In genomic region chr9:121499177-121499426, GRCh38 we compare ENCODE assay signal across 9 cellular contexts. TPM values are rescaled to one million over a fixed set of nuclear protein-coding genes. Genes with fewer than 3 reads are reported as not detected.
DNase-seq lines count a peak whose midpoint lies in the region; ATAC-seq, FAIRE-seq and TF ChIP-seq lines count a peak whose summit lies in the region.
"Had no signal": no experiment of that assay in that cellular context is flagged by ENCODE, and none has a peak within 500 bp of the region (broad histone marks: within the 10 kb centered on the region; RNA-seq: fewer than 3 reads in every experiment).

No MANE protein-coding gene starts in this region.

- H3K79me2 ChIP-seq in KMS-11 (ENCODE audit: insufficient read depth, low read depth), result no peaks in the 10 kb centered on the region

- POLR2A ChIA-PET in A549 (lab: Yijun Ruan, JAX), result no interaction called here
- POLR2A ChIA-PET in naive thymus-derived CD8-positive, alpha-beta T cell (lab: Charles Lee), result no interaction called here

- H4K20me1 ChIP-seq in KMS-11 (ENCODE audit: insufficient read depth), result no peaks in the 10 kb centered on the region

- H3K27me3 Mint-ChIP-seq in naive thymus-derived CD8-positive, alpha-beta T cell, result peaks cover 39 to 74% (median 53%) of the 10 kb centered on the region in 5 donors

- H2AFZ ChIP-seq in KMS-11 (ENCODE audit: low read depth), result peak overlapping the region; percentile 39

- no peak for DNase-seq in A549 (ENCODE audit: low read depth in 1 of 2, low spot score in 1 of 2)
- no peak for DNase-seq in dorsolateral prefrontal cortex
- no peak for DNase-seq in naive thymus-derived CD8-positive, alpha-beta T cell
- no peak for DNase-seq in NCI-H146 treated with DMSO at 0.1 percent for 48 hours (lab: John Stamatoyannopoulos, UW; ENCODE audit: unreplicated experiment)
- DNase-seq in OCI-M1 (lab: John Stamatoyannopoulos, UW), result no peak
- DNase-seq: activated CD4-positive, alpha-beta T cell treated with anti-CD3 and anti-CD28 coated beads for 4 hours had no signal

- peaks cover 8% of the 10 kb centered on the region for H3K9me3 ChIP-seq in A549

- intact Hi-C loops in dorsolateral prefrontal cortex (cut with DNase I), result no loop called here

- H3K36me3 ChIP-seq in KMS-11 (ENCODE audit: insufficient read depth), result no peaks in the 10 kb centered on the region

- peak overlapping the region; percentile 37 to 70; a peak in 5 of 6 replicates for H3K27ac ChIP-seq in A549
- no peak overlapping the region for H3K27ac ChIP-seq in KMS-11
- peak overlapping the region in 55 of 59 donors; percentile 13 to 88 (median 78) for H3K27ac ChIP-seq in dorsolateral prefrontal cortex

- FAIRE-seq in A549 (lab: Jason Lieb, UNC), result no peak

- H3K4me1 Mint-ChIP-seq in naive thymus-derived CD8-positive, alpha-beta T cell, result peaks cover 12 to 34% (median 23%) of the 10 kb centered on the region in 4 donors

- peak overlapping the region; percentile 66 to 84 (median 78) for H3K4me3 Mint-ChIP-seq in naive thymus-derived CD8-positive, alpha-beta T cell

- H3K27me3 ChIP-seq in KMS-11 (ENCODE audit: insufficient read depth, low read depth) (peaks cover 19% of the 10 kb centered on the region), dorsolateral prefrontal cortex (peaks cover 0 to 32% (median 0%) of the 10 kb centered on the region in 45 donors)

- WGBS in A549 (ENCODE audit: missing lambda C conversion rate), result 19% methylated on average over 8 of the region's 8 CpGs

- H3K9me3 Mint-ChIP-seq in naive thymus-derived CD8-positive, alpha-beta T cell, result peaks cover 0 to 10% (median 7%) of the 10 kb centered on the region in 9 donors

- no peak for TF ChIP-seq RAD21 in A549 (conservative IDR thresholded peaks at IDR 0.05 in 1 of 2, IDR thresholded peaks at IDR 0.05 in 1 of 2)

- CTCF ChIA-PET in A549 (lab: Yijun Ruan, JAX), result interaction anchor here (0.5 to 2.8 kb wide), 6 partner anchors 9 to 715 kb away, joined by 3 to 9 read pairs (median 4); no protein-coding TSS in a partner anchor

- H3K36me3 Mint-ChIP-seq in naive thymus-derived CD8-positive, alpha-beta T cell, result peaks cover 6 to 9% (median 8%) of the 10 kb centered on the region in 3 donors

- peak overlapping the region; percentile 91 for H3K4me2 ChIP-seq in A549
- H3K4me2 ChIP-seq in KMS-11, result peak overlapping the region; percentile 92

- ATAC-seq in A549 (peak in 1 of 2 experiments; percentile 47), GM19463 (IDR thresholded peaks at IDR 0.05; ENCODE audit: unreplicated experiment) (no peak), GM18505 (IDR thresholded peaks at IDR 0.05; ENCODE audit: unreplicated experiment) (no peak)
- ATAC-seq in naive thymus-derived CD8-positive, alpha-beta T cell, result no peak

- TF ChIP-seq POLR2A in A549 (IDR thresholded peaks at IDR 0.05; ENCODE audit: low read length), result no peak
- no peak for TF ChIP-seq POLR2A in GM18505 (IDR thresholded peaks at IDR 0.05; ENCODE audit: borderline replicate concordance, extremely low read depth, insufficient read depth, insufficient read length)

- TF ChIP-seq EP300 in A549 (IDR thresholded peaks at IDR 0.05), result no peak

- no peak for TF ChIP-seq CTCF in A549 (IDR thresholded peaks at IDR 0.05)
- no peak for TF ChIP-seq CTCF in KMS-11 (conservative IDR thresholded peaks at IDR 0.05; ENCODE audit: low read depth, low read length)
- no peak for TF ChIP-seq CTCF in dorsolateral prefrontal cortex (IDR thresholded peaks at IDR 0.05 in 54 of 56, conservative IDR thresholded peaks at IDR 0.05 in 2 of 56; ENCODE audit: low read depth in 1 of 56, partially characterized antibody in 56 of 56)

- H3K4me1 ChIP-seq in A549 (0 out of 3 replicates have a peak, but pooled peaks cover 7% of the 10 kb centered on the region), KMS-11 (ENCODE audit: low read depth, poor library complexity, severe bottlenecking) (peaks cover 5% of the 10 kb centered on the region)

- H3K9ac ChIP-seq in KMS-11, result no peak overlapping the region

- peak overlapping the region; percentile 53 for H3K4me3 ChIP-seq in A549
- H3K4me3 ChIP-seq in KMS-11 (IDR thresholded peaks at IDR 0.05; ENCODE audit: insufficient read depth, low read depth, low read length), result no peak overlapping the region
- H3K4me3 ChIP-seq in dorsolateral prefrontal cortex, result peak overlapping the region; percentile 27 to 74 (median 61)

- peak overlapping the region in 2 of 10 donors; percentile 3 to 48 for H3K27ac Mint-ChIP-seq in naive thymus-derived CD8-positive, alpha-beta T cell

TF ChIP-seq in A549, 52 proteins besides CTCF, POLR2A, EP300 and RAD21:
- TF ChIP-seq HOXB5 (CRISPR knock-in tag; IDR thresholded peaks at IDR 0.05) (no peak), KDM5A (IDR thresholded peaks at IDR 0.05) (no peak), FOSB (CRISPR knock-in tag; IDR thresholded peaks at IDR 0.05) (no peak), HOXA7 (CRISPR knock-in tag; IDR thresholded peaks at IDR 0.05) (no peak)
- TF ChIP-seq, protein P1, sequence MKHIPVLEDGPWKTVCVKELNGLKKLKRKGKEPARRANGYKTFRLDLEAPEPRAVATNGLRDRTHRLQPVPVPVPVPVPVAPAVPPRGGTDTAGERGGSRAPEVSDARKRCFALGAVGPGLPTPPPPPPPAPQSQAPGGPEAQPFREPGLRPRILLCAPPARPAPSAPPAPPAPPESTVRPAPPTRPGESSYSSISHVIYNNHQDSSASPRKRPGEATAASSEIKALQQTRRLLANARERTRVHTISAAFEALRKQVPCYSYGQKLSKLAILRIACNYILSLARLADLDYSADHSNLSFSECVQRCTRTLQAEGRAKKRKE (CRISPR knock-in tag; IDR thresholded peaks at IDR 0.05; ENCODE audit: low read depth), result no peak
TF ChIP-seq in A549: peak in this region for 0.

RNA-seq across cellular contexts. Expression of gene GGTA1, which starts 0.5 kb away (rescaled TPM):
- polyA plus RNA-seq in A549 (2011; rRNA removed) (0.05 TPM in 1 of 2 replicates, not detected in the other), A549 (2017; fragmentation: RNase III; extraction: RNeasy Plus Mini Kit Qiagen cat#74134 plus additional on column Dnase treatment) (not detected in 3 replicates)
- not detected in 2 replicates for polyA plus RNA-seq in A549 (2012; cell fraction: cytosol; rRNA removed)
- not detected in 2 replicates for polyA plus RNA-seq in A549 (2012; cell fraction: nucleus; rRNA removed)
- not detected in 2 replicates for polyA minus RNA-seq in A549 (2011; rRNA and poly(A)+ RNA removed)
- 10 to 100 TPM in 17 of 120 experiments, 1 to 10 TPM in 103; 3.0 to 18.0 (median 7.4) TPM for total RNA-seq in dorsolateral prefrontal cortex
- not detected for total RNA-seq in naive thymus-derived CD8-positive, alpha-beta T cell
- under 1 TPM in 1 of 3 donors, not detected in 2; 0.34 TPM for polyA plus RNA-seq in naive thymus-derived CD8-positive, alpha-beta T cell
